ENCODE assay signal across 10 cellular contexts in the genomic region with DNA sequence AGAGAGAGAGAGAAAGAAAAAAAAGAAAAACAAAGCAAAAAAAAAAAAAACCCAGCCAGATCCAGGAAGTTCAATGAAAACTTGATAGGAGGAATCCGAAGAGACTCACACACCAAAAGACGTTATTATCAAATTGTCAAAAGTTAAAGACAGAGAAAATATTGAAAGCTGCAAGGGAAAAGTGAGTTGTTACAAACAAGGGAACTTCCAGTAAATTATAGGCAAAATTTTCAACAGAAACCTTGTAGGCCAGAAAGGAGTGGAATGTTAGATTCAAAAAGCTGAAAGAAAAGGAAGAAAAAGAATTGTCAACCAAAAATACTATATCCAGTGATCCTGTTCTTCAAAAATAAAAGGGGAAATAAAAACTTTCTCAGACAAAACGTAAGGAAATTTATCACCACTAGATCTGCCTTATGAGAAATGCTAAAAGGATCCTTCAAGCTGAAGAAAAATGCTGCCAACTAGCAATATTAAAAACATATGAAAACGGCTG. TPM values are rescaled to one million over a fixed set of nuclear protein-coding genes. Genes with fewer than 3 reads are reported as not detected.
"Had no signal": no experiment of that assay in that cellular context is flagged by ENCODE, and none has a peak within 500 bp of the region (broad histone marks: within the 10 kb centered on the region; RNA-seq: fewer than 3 reads in every experiment).

No MANE protein-coding gene starts in this region.

- ATAC-seq: GM23338 had no signal

- H3K4me1 Mint-ChIP-seq: GM23338, H9 had no signal

- H2AFZ ChIP-seq: GM23338 had no signal

- H3K4me2 ChIP-seq: GM23338 had no signal

- H3K27ac Mint-ChIP-seq: GM23338, H9, HFFc6 had no signal

- H3K4me3 Mint-ChIP-seq: GM23338, H9, HFFc6 had no signal

- FAIRE-seq: H1, H54, HTR-8/SVneo had no signal

- DNase-seq: H9, HCEC 1CT, HFFc6, IMR-90, KG1 had no signal

- H3K4me3 ChIP-seq: GM23338 had no signal

RNA-seq across cellular contexts. Expression of a gene that starts 23.6 kb away (rescaled TPM):
- total RNA-seq: HT-29 had no signal
